ENCODE assay signal across 1 cellular context in the genomic region with DNA sequence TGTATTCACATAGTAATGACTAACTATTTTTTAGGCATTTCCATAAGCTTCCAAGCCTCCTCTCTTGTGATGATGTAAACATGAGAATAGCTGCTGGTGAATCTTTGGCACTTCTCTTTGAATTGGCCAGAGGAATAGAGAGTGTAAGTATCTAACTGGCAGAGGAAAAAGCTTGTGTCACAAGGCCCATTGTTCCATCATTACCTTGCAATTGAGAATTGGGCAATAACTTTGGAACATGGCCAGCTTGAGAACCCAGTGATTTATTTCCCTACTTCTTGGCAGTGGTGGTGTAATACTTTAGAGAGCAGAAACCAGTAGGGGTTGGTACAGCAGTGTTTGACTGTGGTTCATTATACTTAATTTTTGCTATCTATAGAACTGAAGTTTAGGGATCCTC.
A peak's percentile ranks its signal among the peaks of the same experiment; 100 is the strongest.
TF ChIP-seq lines count a peak whose summit lies in the region.

No MANE protein-coding gene starts in this region.

TF ChIP-seq in HEK293, 187 proteins besides CTCF, POLR2A, EP300 and RAD21 (continued from another document):
- TF ChIP-seq ZNF571 (tag by site-specific recombination; IDR thresholded peaks at IDR 0.05) (no peak), HOXD13 (CRISPR knock-in tag; IDR thresholded peaks at IDR 0.05; ENCODE audit: borderline replicate concordance) (no peak), ZNF501 (tag by site-specific recombination; IDR thresholded peaks at IDR 0.05) (no peak), ZNF529 (tag by site-specific recombination; IDR thresholded peaks at IDR 0.05; ENCODE audit: insufficient replicate concordance) (no peak), ZNF610 (tag by site-specific recombination; IDR thresholded peaks at IDR 0.05; ENCODE audit: borderline replicate concordance) (no peak), ZNF394 (tag by site-specific recombination; IDR thresholded peaks at IDR 0.05; ENCODE audit: borderline replicate concordance) (no peak), ZBTB21 (tag by site-specific recombination; IDR thresholded peaks at IDR 0.05) (peak; percentile 49; the same call in 1 of the 2 replicates), ZNF549 (tag by site-specific recombination; IDR thresholded peaks at IDR 0.05) (no peak), ZNF544 (tag by site-specific recombination; IDR thresholded peaks at IDR 0.05) (no peak), ZNF23 (tag by site-specific recombination; IDR thresholded peaks at IDR 0.05; ENCODE audit: borderline replicate concordance) (no peak), HOXA7 (CRISPR knock-in tag; IDR thresholded peaks at IDR 0.05; ENCODE audit: borderline replicate concordance) (no peak), EGR2 (tag by site-specific recombination; IDR thresholded peaks at IDR 0.05; ENCODE audit: low read depth) (no peak), ZNF37A (tag by site-specific recombination; IDR thresholded peaks at IDR 0.05) (no peak), ZNF335 (tag by site-specific recombination; conservative IDR thresholded peaks at IDR 0.05) (peak; percentile 44; the same call in 1 of the 2 replicates)
- TF ChIP-seq, protein P1, sequence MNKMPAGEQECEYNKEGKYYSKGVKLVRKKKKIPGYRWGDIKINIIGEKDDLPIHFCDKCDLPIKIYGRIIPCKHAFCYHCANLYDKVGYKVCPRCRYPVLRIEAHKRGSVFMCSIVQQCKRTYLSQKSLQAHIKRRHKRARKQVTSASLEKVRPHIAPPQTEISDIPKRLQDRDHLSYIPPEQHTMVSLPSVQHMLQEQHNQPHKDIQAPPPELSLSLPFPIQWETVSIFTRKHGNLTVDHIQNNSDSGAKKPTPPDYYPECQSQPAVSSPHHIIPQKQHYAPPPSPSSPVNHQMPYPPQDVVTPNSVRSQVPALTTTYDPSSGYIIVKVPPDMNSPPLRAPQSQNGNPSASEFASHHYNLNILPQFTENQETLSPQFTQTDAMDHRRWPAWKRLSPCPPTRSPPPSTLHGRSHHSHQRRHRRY (tag by site-specific recombination; IDR thresholded peaks at IDR 0.05): no peak
- TF ChIP-seq, protein P2, sequence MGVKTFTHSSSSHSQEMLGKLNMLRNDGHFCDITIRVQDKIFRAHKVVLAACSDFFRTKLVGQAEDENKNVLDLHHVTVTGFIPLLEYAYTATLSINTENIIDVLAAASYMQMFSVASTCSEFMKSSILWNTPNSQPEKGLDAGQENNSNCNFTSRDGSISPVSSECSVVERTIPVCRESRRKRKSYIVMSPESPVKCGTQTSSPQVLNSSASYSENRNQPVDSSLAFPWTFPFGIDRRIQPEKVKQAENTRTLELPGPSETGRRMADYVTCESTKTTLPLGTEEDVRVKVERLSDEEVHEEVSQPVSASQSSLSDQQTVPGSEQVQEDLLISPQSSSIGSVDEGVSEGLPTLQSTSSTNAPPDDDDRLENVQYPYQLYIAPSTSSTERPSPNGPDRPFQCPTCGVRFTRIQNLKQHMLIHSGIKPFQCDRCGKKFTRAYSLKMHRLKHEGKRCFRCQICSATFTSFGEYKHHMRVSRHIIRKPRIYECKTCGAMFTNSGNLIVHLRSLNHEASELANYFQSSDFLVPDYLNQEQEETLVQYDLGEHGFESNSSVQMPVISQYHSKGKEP (tag by site-specific recombination; IDR thresholded peaks at IDR 0.05): no peak
- TF ChIP-seq, protein P3, sequence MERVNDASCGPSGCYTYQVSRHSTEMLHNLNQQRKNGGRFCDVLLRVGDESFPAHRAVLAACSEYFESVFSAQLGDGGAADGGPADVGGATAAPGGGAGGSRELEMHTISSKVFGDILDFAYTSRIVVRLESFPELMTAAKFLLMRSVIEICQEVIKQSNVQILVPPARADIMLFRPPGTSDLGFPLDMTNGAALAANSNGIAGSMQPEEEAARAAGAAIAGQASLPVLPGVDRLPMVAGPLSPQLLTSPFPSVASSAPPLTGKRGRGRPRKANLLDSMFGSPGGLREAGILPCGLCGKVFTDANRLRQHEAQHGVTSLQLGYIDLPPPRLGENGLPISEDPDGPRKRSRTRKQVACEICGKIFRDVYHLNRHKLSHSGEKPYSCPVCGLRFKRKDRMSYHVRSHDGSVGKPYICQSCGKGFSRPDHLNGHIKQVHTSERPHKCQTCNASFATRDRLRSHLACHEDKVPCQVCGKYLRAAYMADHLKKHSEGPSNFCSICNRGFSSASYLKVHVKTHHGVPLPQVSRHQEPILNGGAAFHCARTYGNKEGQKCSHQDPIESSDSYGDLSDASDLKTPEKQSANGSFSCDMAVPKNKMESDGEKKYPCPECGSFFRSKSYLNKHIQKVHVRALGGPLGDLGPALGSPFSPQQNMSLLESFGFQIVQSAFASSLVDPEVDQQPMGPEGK (tag by site-specific recombination; IDR thresholded peaks at IDR 0.05): no peak
TF ChIP-seq in HEK293: peak in this region for 14.
